22 cellular contexts compared by ENCODE assay signal in the genomic region with DNA sequence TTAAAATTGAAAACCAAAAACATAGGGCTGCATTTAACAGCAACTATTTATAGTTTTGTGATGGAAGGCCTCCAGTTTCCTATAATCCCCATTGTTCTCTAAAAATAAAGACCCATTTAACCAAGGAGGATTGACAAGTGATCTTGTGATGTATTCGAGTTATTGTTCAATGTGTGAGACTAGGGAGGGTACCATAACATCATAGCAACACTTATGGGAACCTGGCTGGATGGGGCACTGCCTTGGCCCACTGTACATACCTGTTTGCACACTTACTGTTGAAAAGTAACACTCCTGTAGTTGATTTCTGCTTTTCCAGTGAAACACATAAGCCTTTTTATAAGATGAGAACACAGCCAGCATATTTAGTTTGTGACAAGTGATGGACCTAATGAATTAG.
"Had no signal": no experiment of that assay in that cellular context is flagged by ENCODE, and none has a peak within 500 bp of the region (broad histone marks: within the 10 kb centered on the region; RNA-seq: fewer than 3 reads in every experiment).

No MANE protein-coding gene starts in this region.

- DNase-seq: activated CD4-positive, alpha-beta memory T cell treated with anti-CD3 and anti-CD28 coated beads, Interleukin-2, amount 10 ng/mL, durations not matched to agents 7 days and 5 days; activated CD4-positive, alpha-beta T cell treated with anti-CD3 and anti-CD28 coated beads, Interleukin-2, amount 10 ng/mL, durations not matched to agents 24 days and 14 days; activated effector memory CD4-positive, alpha-beta T cell treated with Interleukin-2 at 50 U/mL for 16 hours; activated naive CD4-positive, alpha-beta T cell treated with anti-CD3 and anti-CD28 coated beads, Interleukin-2, amount 50 U/mL, for 16 hours; activated naive CD8-positive, alpha-beta T cell treated with anti-CD3 and anti-CD28 coated beads, Interleukin-2, amount 50 U/mL, for 24 hours; activated T-cell treated with anti-CD3 and anti-CD28 coated beads, Interleukin-2, amount 50 U/mL, for 72 hours; body of pancreas; central memory CD4-positive, alpha-beta T cell; effector memory CD8-positive, alpha-beta T cell; heart left ventricle; left ventricle myocardium inferior; small intestine; stimulated activated CD8-positive, alpha-beta memory T cell treated with anti-CD3 and anti-CD28 coated beads, Interleukin-4, amount 100 ng/mL, for 48 hours; stimulated activated naive B cell treated with anti-CD40 and anti-IgM and Interleukin-4, amounts not matched to agents 10 μg/mL and 1 μg/mL and 100 μg/mL, for 72 hours; T-cell; thyroid gland had no signal

- H3K4me1 ChIP-seq: body of pancreas, gastroesophageal sphincter, thyroid gland had no signal

- H3K27me3 ChIP-seq: body of pancreas, gastroesophageal sphincter, heart left ventricle, thyroid gland had no signal

- H3K27ac ChIP-seq: body of pancreas, gastroesophageal sphincter, heart left ventricle, left ventricle myocardium inferior, parathyroid adenoma, thyroid gland, VCaP had no signal

- ATAC-seq: activated CD4-positive, CD25-positive, alpha-beta regulatory T cell treated with anti-CD3 and anti-CD28 coated beads, Interleukin-2, amount 50 U/mL, for 24 hours; activated naive CD8-positive, alpha-beta T cell treated with anti-CD3 and anti-CD28 coated beads, Interleukin-2, amount 50 U/mL, for 24 hours; activated T-cell treated with anti-CD3 and anti-CD28 coated beads, Interleukin-2, amount 50 U/mL, for 72 hours; body of pancreas; effector memory CD8-positive, alpha-beta T cell; esophagus mucosa; gastroesophageal sphincter; heart left ventricle; sciatic nerve; stimulated activated naive B cell treated with anti-CD40 and anti-IgM and Interleukin-4, amounts not matched to agents 10 μg/mL and 1 μg/mL and 100 μg/mL, for 72 hours; T-cell had no signal
